In genomic region chr1:89762801-89763648, GRCh38 we compare ENCODE assay signal across 1 cellular context.
TF ChIP-seq lines count a peak whose summit lies in the region.

No MANE protein-coding gene starts in this region.

TF ChIP-seq in K562, 482 proteins besides CTCF, POLR2A, EP300 and RAD21 (continued from another document and continues in another):
- TF ChIP-seq ZNF175 (CRISPR knock-in tag; IDR thresholded peaks at IDR 0.05; ENCODE audit: low read depth): peak; percentile 43; the same call in 1 of the 2 replicates
- no peak for TF ChIP-seq CREBBP (IDR thresholded peaks at IDR 0.05; ENCODE audit: low read depth, low read length)
- no peak for TF ChIP-seq THRA (IDR thresholded peaks at IDR 0.05)
- peak; percentile 55; the same call in 1 of the 2 replicates for TF ChIP-seq TCF3 (CRISPR knock-in tag; IDR thresholded peaks at IDR 0.05)
- TF ChIP-seq DEAF1 (CRISPR knock-in tag; IDR thresholded peaks at IDR 0.05): peak; percentile 91
- TF ChIP-seq PRMT5 (CRISPR knock-in tag; IDR thresholded peaks at IDR 0.05): no peak
- peak; percentile 90 to 92 for TF ChIP-seq NRF1 (conservative IDR thresholded peaks at IDR 0.05 in 1 of 2, IDR thresholded peaks at IDR 0.05 in 1 of 2)
- TF ChIP-seq ZNF830 (CRISPR knock-in tag; IDR thresholded peaks at IDR 0.05): no peak
- peak; percentile 72 for TF ChIP-seq ATF7 (IDR thresholded peaks at IDR 0.05)
- TF ChIP-seq ZNF512 (tag; IDR thresholded peaks at IDR 0.05): no peak
- TF ChIP-seq FOSL1 (tag; conservative IDR thresholded peaks at IDR 0.05): peak; percentile 57
- TF ChIP-seq ZNF431 (CRISPR knock-in tag; IDR thresholded peaks at IDR 0.05): no peak
- TF ChIP-seq CBFA2T2 (conservative IDR thresholded peaks at IDR 0.05): peak; percentile 26
- no peak for TF ChIP-seq ZNF316 (IDR thresholded peaks at IDR 0.05)
- no peak for TF ChIP-seq ZNF354B (CRISPR knock-in tag; IDR thresholded peaks at IDR 0.05)
- TF ChIP-seq CXXC5 (CRISPR knock-in tag; IDR thresholded peaks at IDR 0.05): peak; percentile 64
- peak; percentile 66; the same call in 1 of the 2 replicates for TF ChIP-seq KLF13 (tag; IDR thresholded peaks at IDR 0.05; ENCODE audit: borderline replicate concordance, low read depth)
- TF ChIP-seq YY1 (IDR thresholded peaks at IDR 0.05; ENCODE audit: borderline replicate concordance in 1 of 3, control insufficient read depth in 1 of 3, extremely low read depth in 1 of 3, insufficient read depth in 3 of 3, insufficient read length in 1 of 3, insufficient replicate concordance in 2 of 3, low read depth in 1 of 3, low read length in 2 of 3): peak in 2 of 3 experiments; percentile 14 to 21
- TF ChIP-seq ARID2 (IDR thresholded peaks at IDR 0.05): peak; percentile 82; the same call in 1 of the 2 replicates
- 0 out of 2 replicates have a peak, but pooled peaks have one; percentile 8 for TF ChIP-seq CBX5 (IDR thresholded peaks at IDR 0.05; ENCODE audit: borderline replicate concordance, low read depth)
- TF ChIP-seq ZFX (CRISPR knock-in tag; IDR thresholded peaks at IDR 0.05): peak; percentile 63
- TF ChIP-seq FOXM1 (IDR thresholded peaks at IDR 0.05; ENCODE audit: low read depth): no peak
- peak; percentile 41; the same call in 1 of the 2 replicates for TF ChIP-seq FOXM1 (CRISPR knock-in tag; IDR thresholded peaks at IDR 0.05; ENCODE audit: low read depth)
- TF ChIP-seq KAT7 (CRISPR knock-in tag; IDR thresholded peaks at IDR 0.05; ENCODE audit: borderline replicate concordance): peak; percentile 87; the same call in 1 of the 2 replicates
- peak; percentile 66 for TF ChIP-seq MEIS2 (IDR thresholded peaks at IDR 0.05; ENCODE audit: partially characterized antibody)
- peak; percentile 33; the same call in 1 of the 2 replicates for TF ChIP-seq MYNN (IDR thresholded peaks at IDR 0.05)
- TF ChIP-seq MYNN (CRISPR knock-in tag; IDR thresholded peaks at IDR 0.05): no peak
- peak; percentile 66; the same call in 1 of the 2 replicates for TF ChIP-seq NKRF (IDR thresholded peaks at IDR 0.05; ENCODE audit: borderline replicate concordance)
- peak; percentile 36; the same call in 1 of the 2 replicates for TF ChIP-seq GATAD2B (IDR thresholded peaks at IDR 0.05; ENCODE audit: borderline replicate concordance)
- peak; percentile 47; the same call in 1 of the 2 replicates for TF ChIP-seq NFIC (IDR thresholded peaks at IDR 0.05)
- TF ChIP-seq POLR3G (IDR thresholded peaks at IDR 0.05; ENCODE audit: extremely low read depth, insufficient read length, insufficient replicate concordance): no peak
- 0 out of 2 replicates have a peak, but pooled peaks have one; percentile 35 for TF ChIP-seq TOE1 (IDR thresholded peaks at IDR 0.05; ENCODE audit: borderline replicate concordance)
- TF ChIP-seq TOE1 (CRISPR knock-in tag; IDR thresholded peaks at IDR 0.05; ENCODE audit: borderline replicate concordance, low read depth): no peak
- peak; percentile 78 for TF ChIP-seq HDAC2 (IDR thresholded peaks at IDR 0.05)
- peak; percentile 56; the same call in 1 of the 2 replicates for TF ChIP-seq LEF1 (IDR thresholded peaks at IDR 0.05)
- TF ChIP-seq KHSRP (IDR thresholded peaks at IDR 0.05): no peak
- TF ChIP-seq BDP1 (IDR thresholded peaks at IDR 0.05; ENCODE audit: insufficient read depth, insufficient read length): no peak
- TF ChIP-seq MTA3 (IDR thresholded peaks at IDR 0.05; ENCODE audit: borderline replicate concordance): peak; percentile 82; the same call in 1 of the 2 replicates
- TF ChIP-seq POLR2G (IDR thresholded peaks at IDR 0.05; ENCODE audit: low read depth, low read length): 0 out of 2 replicates have a peak, but pooled peaks have one; percentile 17
- TF ChIP-seq ZBTB8A (IDR thresholded peaks at IDR 0.05; ENCODE audit: partially characterized antibody): no peak
- TF ChIP-seq ZNF263 (CRISPR knock-in tag; IDR thresholded peaks at IDR 0.05; ENCODE audit: borderline replicate concordance): peak; percentile 81; the same call in 1 of the 2 replicates
- TF ChIP-seq ZHX1 (conservative IDR thresholded peaks at IDR 0.05; ENCODE audit: low read length): 0 out of 2 replicates have a peak, but pooled peaks have one; percentile 44
- TF ChIP-seq HMBOX1 (IDR thresholded peaks at IDR 0.05): peak; percentile 66; the same call in 1 of the 2 replicates
- peak; percentile 78 for TF ChIP-seq RB1 (IDR thresholded peaks at IDR 0.05; ENCODE audit: low read depth)
- TF ChIP-seq HMGN3 (IDR thresholded peaks at IDR 0.05; ENCODE audit: borderline replicate concordance, extremely low read depth, insufficient read length, low read depth, low read length): peak; percentile 35
- TF ChIP-seq UBTF (IDR thresholded peaks at IDR 0.05; ENCODE audit: borderline replicate concordance in 1 of 2, low read depth in 2 of 2, low read length in 2 of 2): peak; percentile 61 to 89; a peak in 3 of 4 replicates
- TF ChIP-seq ZNF395 (CRISPR knock-in tag; IDR thresholded peaks at IDR 0.05): no peak
- TF ChIP-seq HNRNPL (IDR thresholded peaks at IDR 0.05; ENCODE audit: low read depth, low read length): no peak
- TF ChIP-seq ETV1 (tag; conservative IDR thresholded peaks at IDR 0.05; ENCODE audit: low read depth): peak; percentile 70
- TF ChIP-seq SFPQ (IDR thresholded peaks at IDR 0.05; ENCODE audit: low read depth, low read length): no peak
- 0 out of 2 replicates have a peak, but pooled peaks have one; percentile 49 for TF ChIP-seq GATA2 (CRISPR knock-in tag; IDR thresholded peaks at IDR 0.05)
- TF ChIP-seq L3MBTL2 (IDR thresholded peaks at IDR 0.05): peak; percentile 87
- TF ChIP-seq CBX1 (IDR thresholded peaks at IDR 0.05; ENCODE audit: low read depth): no peak
